ENCODE assay signal across 1 cellular context in genomic region chr2:68566362-68566761, GRCh38.
TF ChIP-seq lines count a peak whose summit lies in the region.

No MANE protein-coding gene starts in this region.

TF ChIP-seq in HCT116, 20 proteins besides CTCF, POLR2A, EP300 and RAD21 (continued from another document):
- TF ChIP-seq ZBTB33 (IDR thresholded peaks at IDR 0.05; ENCODE audit: extremely low read depth, insufficient replicate concordance, low read length): no peak
- no peak for TF ChIP-seq EZH2 (IDR thresholded peaks at IDR 0.05)
- TF ChIP-seq CEBPB (IDR thresholded peaks at IDR 0.05; ENCODE audit: low read depth): no peak
- TF ChIP-seq CBX3 (IDR thresholded peaks at IDR 0.05; ENCODE audit: low read depth): no peak
TF ChIP-seq in HCT116: peak in this region for 0.
